8 cellular contexts compared by ENCODE assay signal in genomic region chr4:55395529-55396304, GRCh38. TPM values are rescaled to one million over a fixed set of nuclear protein-coding genes. Genes with fewer than 3 reads are reported as not detected.
DNase-seq lines count a peak whose midpoint lies in the region; ATAC-seq and TF ChIP-seq lines count a peak whose summit lies in the region.

A gene with protein sequence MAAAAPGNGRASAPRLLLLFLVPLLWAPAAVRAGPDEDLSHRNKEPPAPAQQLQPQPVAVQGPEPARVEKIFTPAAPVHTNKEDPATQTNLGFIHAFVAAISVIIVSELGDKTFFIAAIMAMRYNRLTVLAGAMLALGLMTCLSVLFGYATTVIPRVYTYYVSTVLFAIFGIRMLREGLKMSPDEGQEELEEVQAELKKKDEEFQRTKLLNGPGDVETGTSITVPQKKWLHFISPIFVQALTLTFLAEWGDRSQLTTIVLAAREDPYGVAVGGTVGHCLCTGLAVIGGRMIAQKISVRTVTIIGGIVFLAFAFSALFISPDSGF (plus strand): TSS chr4:55395957. CDS start chr4:55396190, 233 bp downstream.

- TF ChIP-seq CTCF in right atrium auricular region (IDR thresholded peaks at IDR 0.05) (no peak), uterus (IDR thresholded peaks at IDR 0.05) (no peak)

- H3K27me3 ChIP-seq in right atrium auricular region, result no peaks in the 10 kb centered on the region
- H3K27me3 ChIP-seq in uterus, result no peaks in the 10 kb centered on the region

- H3K27ac ChIP-seq in right atrium auricular region (peak within 1 kb of the TSS; percentile 98 to 99), uterus (peak within 1 kb of the TSS; percentile 93 to 98)

- intact Hi-C loops in T-helper 2 cell treated with Interferon-gamma antibody and Interleukin-4, amounts not matched to agents 100 ng/mL and 5 ng/mL, for 36 hours (cut with micrococcal nuclease), result loop anchor here (1.0 to 5.0 kb wide), 8 partner anchors 9 to 1582 kb away; partner anchors contain the start of genes CEP135, CLOCK, EXOC1 and NOA1
- intact Hi-C loops in uterus (cut with DNase I; ENCODE audit: low total_unique reads), result no loop called here

- ATAC-seq in GM18505 (IDR thresholded peaks at IDR 0.05; ENCODE audit: unreplicated experiment) (peak; percentile 95), HG02970 (IDR thresholded peaks at IDR 0.05; ENCODE audit: low FRiP score, unreplicated experiment) (peak; percentile 94)

- DNase-seq in NCI-H187 treated with DMSO at 0.1 percent for 48 hours (lab: John Stamatoyannopoulos, UW), result peak; percentile 58
- peak; percentile 35 to 93 (median 86) for DNase-seq in anterior cingulate cortex (lab: John Stamatoyannopoulos, UW)
- DNase-seq in right atrium auricular region (ENCODE audit: low spot score), result peak; percentile 93
- DNase-seq in putamen (ENCODE audit: low spot score), result peak; percentile 85
- DNase-seq in uterus, result peak; percentile 88 to 89

- TF ChIP-seq POLR2A in GM18505 (IDR thresholded peaks at IDR 0.05; ENCODE audit: borderline replicate concordance, extremely low read depth, insufficient read depth, insufficient read length) (peak; percentile 95), uterus (IDR thresholded peaks at IDR 0.05) (peak; percentile 93 to 98)

- no peaks in the 10 kb centered on the region for H3K9me3 ChIP-seq in right atrium auricular region
- no peaks in the 10 kb centered on the region for H3K9me3 ChIP-seq in uterus

- H3K4me3 ChIP-seq in right atrium auricular region (peak within 1 kb of the TSS; percentile 92 to 99), uterus (peak within 1 kb of the TSS; percentile 61 to 84)

- H3K36me3 ChIP-seq in right atrium auricular region (peaks cover 2% of the 10 kb centered on the region), uterus (no peaks in the 10 kb centered on the region)

- peaks cover 0 to 37% of the 10 kb centered on the region in 2 donors for H3K4me1 ChIP-seq in right atrium auricular region
- H3K4me1 ChIP-seq in uterus, result peaks cover 0 to 6% of the 10 kb centered on the region in 2 donors

RNA-seq across cellular contexts. Expression of the gene that starts here (rescaled TPM):
- 81.9 and 84.4 TPM in 2 replicates for total RNA-seq in T-helper 2 cell treated with Interferon-gamma antibody and Interleukin-4, amounts not matched to agents 100 ng/mL and 5 ng/mL, for 36 hours
- 10 to 100 TPM; 75.5 to 90.1 TPM for total RNA-seq in right atrium auricular region
- total RNA-seq in uterus, result 100 to 1,000 TPM; 123 to 191 (median 145) TPM

Comparison
In these comparisons a context has a peak if more than half of its experiments do, and no peak if none do; other contexts are left out.
1. Peak in every context shown above with its lines: DNase-seq, ATAC-seq, H3K4me3 ChIP-seq and H3K27ac ChIP-seq.